Comparison of ENCODE assay signal across 10 cellular contexts in genomic region chr1:1034438-1034759, GRCh38. TPM values are rescaled to one million over a fixed set of nuclear protein-coding genes. Genes with fewer than 3 reads are reported as not detected.
DNase-seq lines count a peak whose midpoint lies in the region; ATAC-seq and TF ChIP-seq lines count a peak whose summit lies in the region.
"Had no signal": no experiment of that assay in that cellular context is flagged by ENCODE, and none has a peak within 500 bp of the region (broad histone marks: within the 10 kb centered on the region; RNA-seq: fewer than 3 reads in every experiment).

No MANE protein-coding gene starts in this region.

- H3K9me3 ChIP-seq in ES-I3 (ENCODE audit: control insufficient read depth, insufficient read depth, low read length) (no peaks in the 10 kb centered on the region), mucosa of descending colon (no peaks in the 10 kb centered on the region)

- peaks cover 19% of the 10 kb centered on the region for H3K4me1 Mint-ChIP-seq in mesothelial cell of epicardium

- peaks cover 10% of the 10 kb centered on the region for H3K36me3 Mint-ChIP-seq in mesothelial cell of epicardium

- TF ChIP-seq CTCF in VCaP (conservative IDR thresholded peaks at IDR 0.05) (no peak), mesothelial cell of epicardium (IDR thresholded peaks at IDR 0.05; ENCODE audit: unreplicated experiment) (no peak), mucosa of descending colon (IDR thresholded peaks at IDR 0.05) (no peak)

- peaks cover 12% of the 10 kb centered on the region for H3K4me1 ChIP-seq in ES-I3 (ENCODE audit: insufficient read depth, low read length)
- H3K4me1 ChIP-seq in mucosa of descending colon (ENCODE audit: low read depth) = peaks cover 15% of the 10 kb centered on the region

- no peak overlapping the region for H3K4me3 ChIP-seq in mucosa of descending colon

- ATAC-seq in mucosa of descending colon = no peak

- peak overlapping the region; percentile 49; the same call in 1 of the 2 replicates for H3K9ac ChIP-seq in ES-I3 (ENCODE audit: low read depth, low read length)

- no peak for DNase-seq in mesothelial cell of epicardium (ENCODE audit: low spot score in 2 of 2, unreplicated experiment in 2 of 2)
- no peak for DNase-seq in GOT3 (lab: John Stamatoyannopoulos, UW)
- no peak for DNase-seq in mucosa of descending colon
- DNase-seq in NCI-H510A treated with DMSO at 0.1 percent for 48 hours (lab: John Stamatoyannopoulos, UW) = no peak
- DNase-seq: HFFc6, midbrain, NCI-H524 treated with DMSO at 0.1 percent for 48 hours had no signal

- no peak overlapping the region for H3K27ac Mint-ChIP-seq in mesothelial cell of epicardium
- H3K27ac Mint-ChIP-seq: HFFc6 had no signal

- H3K27ac ChIP-seq in VCaP = peak overlapping the region; percentile 69

- intact Hi-C loops in mucosa of descending colon (cut with DNase I, micrococcal nuclease) = no loop called here

- peak overlapping the region; percentile 60 for H3K4me3 Mint-ChIP-seq in mesothelial cell of epicardium
- H3K4me3 Mint-ChIP-seq: HFFc6 had no signal

- H3K27me3 Mint-ChIP-seq in mesothelial cell of epicardium (ENCODE audit: low read depth) = peaks cover 28% of the 10 kb centered on the region

- H3K36me3 ChIP-seq in ES-I3 (ENCODE audit: insufficient read depth, low read length) = no peaks in the 10 kb centered on the region
- no peaks in the 10 kb centered on the region for H3K36me3 ChIP-seq in mucosa of descending colon (ENCODE audit: low read depth)

- H3K9me3 Mint-ChIP-seq in mesothelial cell of epicardium = no peaks in the 10 kb centered on the region
- H3K9me3 Mint-ChIP-seq: HFFc6 had no signal

RNA-seq across cellular contexts. Expression of gene AGRN, which starts 14.5 kb away (rescaled TPM):
- total RNA-seq in mesothelial cell of epicardium = 502 to 532 TPM (median 514 TPM) in 3 replicates
- total RNA-seq in mucosa of descending colon = 10 to 100 TPM; 32.0 to 54.4 (median 40.6) TPM

RNA-seq across cellular contexts. Expression of gene ISG15, which starts 21.1 kb away (rescaled TPM):
- total RNA-seq in mesothelial cell of epicardium (112 to 139 TPM (median 123 TPM) in 3 replicates), mucosa of descending colon (10 to 100 TPM; 37.5 to 41.7 (median 38.7) TPM)

RNA-seq across cellular contexts. Expression of gene HES4, which starts 34.5 kb away (rescaled TPM):
- total RNA-seq in mesothelial cell of epicardium (87.7 to 92.1 TPM (median 92.0 TPM) in 3 replicates), mucosa of descending colon (10 to 100 TPM; 10.3 to 22.7 (median 21.1) TPM)

RNA-seq across cellular contexts. Expression of gene RNF223, which starts 39.7 kb away (rescaled TPM):
- 0.27 to 0.57 TPM (median 0.40 TPM) in 3 replicates for total RNA-seq in mesothelial cell of epicardium
- total RNA-seq in mucosa of descending colon = 1 to 10 TPM; 1.3 to 7.5 (median 2.1) TPM
- total RNA-seq: fibroblast of lung, HFFc6 had no signal

RNA-seq across cellular contexts. Expression of gene PERM1, which starts 52.5 kb away (rescaled TPM):
- total RNA-seq in mesothelial cell of epicardium (1.6 to 2.8 TPM (median 2.7 TPM) in 3 replicates), mucosa of descending colon (under 1 TPM in 1 of 3 donors, not detected in 2; 0.24 TPM)
